In the genomic region with DNA sequence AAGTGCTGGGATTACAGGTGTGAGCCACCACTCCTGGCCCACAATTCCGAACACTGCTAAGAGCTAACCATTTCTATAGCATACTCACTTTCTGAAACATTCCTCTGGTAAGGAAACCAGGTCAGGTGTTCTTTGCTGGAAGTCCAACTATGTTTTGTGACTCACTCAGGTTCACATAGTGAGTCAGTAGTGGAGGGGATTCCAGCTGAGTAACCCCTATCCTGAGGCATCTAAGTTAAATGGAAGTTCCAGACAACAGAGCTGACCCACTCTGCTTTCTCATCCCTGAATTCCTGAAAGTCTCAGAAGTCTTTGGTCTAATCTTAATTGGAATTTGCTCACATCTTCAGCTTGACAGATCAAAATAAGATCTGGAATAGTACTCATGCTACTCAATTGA, we compare ENCODE assay signal across 21 cellular contexts. TPM values are rescaled to one million over a fixed set of nuclear protein-coding genes. Genes with fewer than 3 reads are reported as not detected.
DNase-seq lines count a peak whose midpoint lies in the region; ATAC-seq, FAIRE-seq and TF ChIP-seq lines count a peak whose summit lies in the region.
"Had no signal": no experiment of that assay in that cellular context is flagged by ENCODE, and none has a peak within 500 bp of the region (broad histone marks: within the 10 kb centered on the region; RNA-seq: fewer than 3 reads in every experiment).

No MANE protein-coding gene starts in this region.

- TF ChIP-seq EP300 in HepG2 (IDR thresholded peaks at IDR 0.05; ENCODE audit: low read depth in 2 of 2, low read length in 2 of 2) = no peak
- no peak for TF ChIP-seq EP300 in HepG2 (CRISPR knock-in tag; IDR thresholded peaks at IDR 0.05; ENCODE audit: borderline replicate concordance)
- no peak for TF ChIP-seq EP300 in esophagus muscularis mucosa (IDR thresholded peaks at IDR 0.05)

- intact Hi-C loops in HepG2 (cut with micrococcal nuclease; ENCODE audit: unreplicated experiment) (no loop called here), esophagus muscularis mucosa (cut with DNase I) (no loop called here)

- H4K20me1 ChIP-seq in HepG2 (ENCODE audit: insufficient read depth, low read length) = no peaks in the 10 kb centered on the region; the same call in 1 of the 2 replicates

- H3K36me3 ChIP-seq in HepG2 (replicated peaks in 1 of 2; ENCODE audit: control insufficient read depth in 1 of 2, insufficient read depth in 2 of 2, low read length in 2 of 2) = peaks cover 21 to 60% of the 10 kb centered on the region in 2 experiments
- peaks cover 63 to 99% (median 92%) of the 10 kb centered on the region in 4 donors for H3K36me3 ChIP-seq in esophagus muscularis mucosa

- 100% methylated on average over 1 of the region's 1 CpG for WGBS in HepG2 (ENCODE audit: low lambda C conversion rate)
- 94% methylated on average over 1 of the region's 1 CpG for WGBS in esophagus muscularis mucosa

- in situ Hi-C loops in HepG2 (cut with HindIII; ENCODE audit: extremely low pct_ligation_motif_present, low pct_unique_long_range_greater_than_20kb) = no loop called here

- ATAC-seq in HepG2 (no peak), HG03139 (IDR thresholded peaks at IDR 0.05; ENCODE audit: unreplicated experiment) (no peak)
- ATAC-seq: activated CD8-positive, alpha-beta T cell treated with anti-CD3 and anti-CD28 coated beads for 36 hours; stimulated activated naive B cell treated with anti-CD40 and anti-IgM and Interleukin-4, amounts not matched to agents 10 μg/mL and 1 μg/mL and 100 μg/mL, for 72 hours had no signal

- FAIRE-seq in HepG2 (lab: Jason Lieb, UNC) = no peak

- H3K9ac ChIP-seq in HepG2 (ENCODE audit: insufficient read depth, low read depth, low read length) = no peak overlapping the region
- H3K9ac ChIP-seq: BLaER1 had no signal

- POLR2A ChIA-PET in AG04449 (lab: Yijun Ruan, JAX) = interaction anchor here (1.2 kb wide), 1 partner anchor 124 kb away, joined by 3 read pairs; the partner anchor contains the start of gene NUP98
- POLR2A ChIA-PET in HepG2 (lab: Yijun Ruan, JAX) = no interaction called here

- H3K27ac ChIP-seq in HepG2 (ENCODE audit: extremely low read length, insufficient read depth, low read length) (no peak overlapping the region), esophagus muscularis mucosa (replicated peaks in 1 of 4) (no peak overlapping the region)
- H3K27ac ChIP-seq: BLaER1 had no signal

- H3K9me3 ChIP-seq in HepG2 (ENCODE audit: low read length) = no peaks in the 10 kb centered on the region
- no peaks in the 10 kb centered on the region for H3K9me3 ChIP-seq in esophagus muscularis mucosa
- H3K9me3 ChIP-seq: BLaER1 had no signal

- TF ChIP-seq CTCF in AG04449 (IDR thresholded peaks at IDR 0.05; ENCODE audit: insufficient read depth, low read length, missing control alignments) (no peak), HepG2 (CRISPR knock-in tag; IDR thresholded peaks at IDR 0.05) (no peak), esophagus muscularis mucosa (IDR thresholded peaks at IDR 0.05) (no peak)

- H3K27me3 ChIP-seq in HepG2 (ENCODE audit: control insufficient read depth in 1 of 2, insufficient read depth in 2 of 2, low read length in 2 of 2) (no peaks in the 10 kb centered on the region), esophagus muscularis mucosa (no peaks in the 10 kb centered on the region)
- H3K27me3 ChIP-seq: BLaER1 had no signal

- H3K4me1 ChIP-seq in HepG2 (ENCODE audit: insufficient read depth, low read length) = no peaks in the 10 kb centered on the region
- no peaks in the 10 kb centered on the region for H3K4me1 ChIP-seq in esophagus muscularis mucosa
- H3K4me1 ChIP-seq: BLaER1 had no signal

- TF ChIP-seq RAD21 in HepG2 (CRISPR knock-in tag; IDR thresholded peaks at IDR 0.05) = no peak

- peak; percentile 31 for DNase-seq in AG04449 (ENCODE audit: low read depth, low spot score)
- peak; percentile 90 for DNase-seq in HT1080 (ENCODE audit: low read depth)
- DNase-seq in astrocyte of the hippocampus (ENCODE audit: low read depth, low spot score) = peak; percentile 89
- peak; percentile 5 for DNase-seq in HepG2 (ENCODE audit: low spot score)
- DNase-seq in GOT3 (lab: John Stamatoyannopoulos, UW) = no peak
- no peak for DNase-seq in NCI-H1436 (lab: John Stamatoyannopoulos, UW)
- DNase-seq in esophagus muscularis mucosa (ENCODE audit: extremely low spot score) = no peak
- DNase-seq: activated CD8-positive, alpha-beta T cell treated with anti-CD3 and anti-CD28 coated beads for 36 hours; activated naive CD4-positive, alpha-beta T cell treated with Interleukin-2 at 50 U/mL for 16 hours; DMS79; NCI-H146; NCI-H526 treated with DMSO at 0.1 percent for 48 hours; retina; Right ventricle myocardium superior; stimulated activated CD4-positive, alpha-beta T cell treated with anti-CD3 and anti-CD28 coated beads, Interleukin-4, amount 100 ng/mL, for 24 hours; stimulated activated naive B cell treated with anti-CD40 and anti-IgM and Interleukin-4, amounts not matched to agents 10 μg/mL and 1 μg/mL and 100 μg/mL, for 72 hours had no signal

- TF ChIP-seq POLR2A in HepG2 (IDR thresholded peaks at IDR 0.05; ENCODE audit: insufficient read depth in 1 of 2, low read depth in 2 of 2, low read length in 2 of 2) (no peak), esophagus muscularis mucosa (IDR thresholded peaks at IDR 0.05; ENCODE audit: low read depth) (no peak)

- no peak overlapping the region for H3K4me3 ChIP-seq in AG04449 (ENCODE audit: low read depth, low read length)
- no peak overlapping the region for H3K4me3 ChIP-seq in HepG2 (replicated peaks in 1 of 3; ENCODE audit: insufficient read depth in 1 of 3, low read depth in 2 of 3, low read length in 3 of 3)
- H3K4me3 ChIP-seq in esophagus muscularis mucosa = no peak overlapping the region
- H3K4me3 ChIP-seq: BLaER1 had no signal

- BruUV-seq in HepG2 (replicated peaks; lab: Mats Ljungman, UMichigan) = no TSS peak

- H3K79me2 ChIP-seq in HepG2 (ENCODE audit: insufficient read depth, low read length) = no peaks in the 10 kb centered on the region

- CTCF ChIA-PET in AG04449 (lab: Yijun Ruan, JAX) = interaction anchor here (0.6 kb wide), 1 partner anchor 65 kb away, joined by 3 read pairs; no protein-coding TSS in a partner anchor
- CTCF ChIA-PET in HepG2 (lab: Yijun Ruan, JAX; ENCODE audit: low intra/inter-chr PET ratio, low total read pairs) = no interaction called here

- no peak overlapping the region for H2AFZ ChIP-seq in HepG2 (ENCODE audit: low read length)

- H3K4me2 ChIP-seq in HepG2 (ENCODE audit: low read depth, low read length) = no peak overlapping the region
- H3K4me2 ChIP-seq: BLaER1 had no signal

RNA-seq across cellular contexts. Expression of gene CHRNA10, which starts 3.0 kb away (rescaled TPM):
- 0.43 and 2.5 TPM in 2 replicates for total RNA-seq in HT1080 (2014; rRNA removed; shearing (Covaris generic))
- polyA plus RNA-seq in HT1080 (2015; cell fraction: cytosol; rRNA removed) = 0.10 and 0.28 TPM in 2 replicates
- polyA plus RNA-seq in HT1080 (2015; cell fraction: nucleus; rRNA removed) = 2.0 and 2.7 TPM in 2 replicates
- total RNA-seq in HepG2 (2016; rRNA removed; fragmentation: Illumina TruSeq; extraction: Trizol) = 0.27 and 0.71 TPM in 2 replicates
- 0.30 and 0.44 TPM in 2 replicates for total RNA-seq in HepG2 (2016; cell fraction: cytosol; rRNA removed; fragmentation: Illumina TruSeq; extraction: Trizol; ENCODE audit: low read depth)
- total RNA-seq in HepG2 (2016; cell fraction: insoluble cytoplasmic fraction; rRNA removed; fragmentation: Illumina TruSeq; extraction: Trizol) = 0.16 and 0.50 TPM in 2 replicates
- 0.34 and 0.68 TPM in 2 replicates for total RNA-seq in HepG2 (2016; cell fraction: membrane; rRNA removed; fragmentation: Illumina TruSeq; extraction: Trizol)
- total RNA-seq in HepG2 (2016; cell fraction: nucleus; rRNA removed; fragmentation: Illumina TruSeq; extraction: Trizol) = 1.5 TPM in 2 replicates
- polyA plus RNA-seq in HepG2 (2011; rRNA removed) = 0.44 and 0.53 TPM in 2 replicates
- 0.19 and 0.27 TPM in 2 replicates for polyA plus RNA-seq in HepG2 (2011; cell fraction: cytosol; rRNA removed)
- polyA plus RNA-seq in HepG2 (2011; cell fraction: nucleus; rRNA removed) = 2.7 and 3.7 TPM in 2 replicates
- 0.17 and 0.55 TPM in 2 replicates for polyA plus RNA-seq in HepG2 (2012)
- polyA plus RNA-seq in HepG2 (2016; cell fraction: cytosol; fragmentation: Illumina TruSeq; extraction: Trizol; ENCODE audit: low read depth) = 0.38 and 0.52 TPM in 2 replicates
- 0.15 TPM in 1 of 2 replicates, not detected in the other for polyA plus RNA-seq in HepG2 (2016; cell fraction: insoluble cytoplasmic fraction; fragmentation: Illumina TruSeq; extraction: Trizol; ENCODE audit: low read depth)
- 0.33 and 0.40 TPM in 2 replicates for polyA plus RNA-seq in HepG2 (2016; cell fraction: membrane; fragmentation: Illumina TruSeq; extraction: Trizol; ENCODE audit: low read depth)
- 1.9 and 2.6 TPM in 2 replicates for polyA plus RNA-seq in HepG2 (2016; cell fraction: nucleus; fragmentation: Illumina TruSeq; extraction: Trizol; ENCODE audit: insufficient read depth, low read depth)
- 2.7 and 7.7 TPM in 2 replicates for polyA minus RNA-seq in HepG2 (2011; rRNA and poly(A)+ RNA removed; ENCODE audit: low replicate concordance)
- polyA minus RNA-seq in HepG2 (2011; cell fraction: cytosol; rRNA and poly(A)+ RNA removed) = not detected in 2 replicates
- polyA minus RNA-seq in HepG2 (2011; cell fraction: nucleus; rRNA and poly(A)+ RNA removed) = 1.9 and 3.6 TPM in 2 replicates
- 1 to 10 TPM in 2 of 4 donors, under 1 TPM in 2; 0.46 to 1.9 (median 1.2) TPM for total RNA-seq in esophagus muscularis mucosa

RNA-seq across cellular contexts. Expression of gene ART1, which starts 29.3 kb away (rescaled TPM):
- total RNA-seq in HT1080 (2014; rRNA removed; shearing (Covaris generic)) = not detected in 2 replicates
- polyA plus RNA-seq in HT1080 (2015; cell fraction: cytosol; rRNA removed) = not detected in 2 replicates
- not detected in 2 replicates for polyA plus RNA-seq in HT1080 (2015; cell fraction: nucleus; rRNA removed)
- total RNA-seq in HepG2 (2016; rRNA removed; fragmentation: Illumina TruSeq; extraction: Trizol) (not detected in 2 replicates), esophagus muscularis mucosa (not detected)
- not detected in 2 replicates for total RNA-seq in HepG2 (2016; cell fraction: cytosol; rRNA removed; fragmentation: Illumina TruSeq; extraction: Trizol; ENCODE audit: low read depth)
- total RNA-seq in HepG2 (2016; cell fraction: insoluble cytoplasmic fraction; rRNA removed; fragmentation: Illumina TruSeq; extraction: Trizol) = not detected in 2 replicates
- total RNA-seq in HepG2 (2016; cell fraction: membrane; rRNA removed; fragmentation: Illumina TruSeq; extraction: Trizol) = not detected in 2 replicates
- total RNA-seq in HepG2 (2016; cell fraction: nucleus; rRNA removed; fragmentation: Illumina TruSeq; extraction: Trizol) = not detected in 2 replicates
- not detected in 2 replicates for polyA plus RNA-seq in HepG2 (2011; rRNA removed)
- polyA plus RNA-seq in HepG2 (2011; cell fraction: cytosol; rRNA removed) = not detected in 2 replicates
- polyA plus RNA-seq in HepG2 (2011; cell fraction: nucleus; rRNA removed) = not detected in 2 replicates
- polyA plus RNA-seq in HepG2 (2012) = not detected in 2 replicates
- not detected in 2 replicates for polyA plus RNA-seq in HepG2 (2016; cell fraction: cytosol; fragmentation: Illumina TruSeq; extraction: Trizol; ENCODE audit: low read depth)
- not detected in 2 replicates for polyA plus RNA-seq in HepG2 (2016; cell fraction: insoluble cytoplasmic fraction; fragmentation: Illumina TruSeq; extraction: Trizol; ENCODE audit: low read depth)
- polyA plus RNA-seq in HepG2 (2016; cell fraction: membrane; fragmentation: Illumina TruSeq; extraction: Trizol; ENCODE audit: low read depth) = not detected in 2 replicates
- polyA plus RNA-seq in HepG2 (2016; cell fraction: nucleus; fragmentation: Illumina TruSeq; extraction: Trizol; ENCODE audit: insufficient read depth, low read depth) = not detected in 2 replicates
- not detected in 2 replicates for polyA minus RNA-seq in HepG2 (2011; rRNA and poly(A)+ RNA removed; ENCODE audit: low replicate concordance)
- polyA minus RNA-seq in HepG2 (2011; cell fraction: cytosol; rRNA and poly(A)+ RNA removed) = not detected in 2 replicates
- polyA minus RNA-seq in HepG2 (2011; cell fraction: nucleus; rRNA and poly(A)+ RNA removed) = not detected in 2 replicates
- total RNA-seq: activated CD8-positive, alpha-beta T cell treated with anti-CD3 and anti-CD28 coated beads for 36 hours; chondrocyte; fibroblast of lung had no signal
- polyA plus RNA-seq: fibroblast of lung, IgD-negative memory B cell had no signal

RNA-seq across cellular contexts. Expression of gene ART5, which starts 32.4 kb away (rescaled TPM):
- total RNA-seq in HT1080 (2014; rRNA removed; shearing (Covaris generic)) = not detected in 2 replicates
- not detected in 2 replicates for polyA plus RNA-seq in HT1080 (2015; cell fraction: cytosol; rRNA removed)
- not detected in 2 replicates for polyA plus RNA-seq in HT1080 (2015; cell fraction: nucleus; rRNA removed)
- total RNA-seq in HepG2 (2016; rRNA removed; fragmentation: Illumina TruSeq; extraction: Trizol) (0.52 and 0.93 TPM in 2 replicates), esophagus muscularis mucosa (under 1 TPM in 3 of 4 donors, not detected in 1; 0.57 to 0.66 (median 0.65) TPM)
- 0.40 and 0.71 TPM in 2 replicates for total RNA-seq in HepG2 (2016; cell fraction: cytosol; rRNA removed; fragmentation: Illumina TruSeq; extraction: Trizol; ENCODE audit: low read depth)
- total RNA-seq in HepG2 (2016; cell fraction: insoluble cytoplasmic fraction; rRNA removed; fragmentation: Illumina TruSeq; extraction: Trizol) = 0.94 and 1.6 TPM in 2 replicates
- 0.49 and 0.83 TPM in 2 replicates for total RNA-seq in HepG2 (2016; cell fraction: membrane; rRNA removed; fragmentation: Illumina TruSeq; extraction: Trizol)
- 0.91 and 2.2 TPM in 2 replicates for total RNA-seq in HepG2 (2016; cell fraction: nucleus; rRNA removed; fragmentation: Illumina TruSeq; extraction: Trizol)
- polyA plus RNA-seq in HepG2 (2011; rRNA removed) = 0.48 and 0.55 TPM in 2 replicates
- polyA plus RNA-seq in HepG2 (2011; cell fraction: cytosol; rRNA removed) = 0.32 and 0.40 TPM in 2 replicates
- polyA plus RNA-seq in HepG2 (2011; cell fraction: nucleus; rRNA removed) = 0.35 and 0.47 TPM in 2 replicates
- 0.62 and 0.65 TPM in 2 replicates for polyA plus RNA-seq in HepG2 (2012)
- polyA plus RNA-seq in HepG2 (2016; cell fraction: cytosol; fragmentation: Illumina TruSeq; extraction: Trizol; ENCODE audit: low read depth) = 0.45 and 0.49 TPM in 2 replicates
- polyA plus RNA-seq in HepG2 (2016; cell fraction: insoluble cytoplasmic fraction; fragmentation: Illumina TruSeq; extraction: Trizol; ENCODE audit: low read depth) = 0.36 TPM in 1 of 2 replicates, not detected in the other
- 0.24 and 0.34 TPM in 2 replicates for polyA plus RNA-seq in HepG2 (2016; cell fraction: membrane; fragmentation: Illumina TruSeq; extraction: Trizol; ENCODE audit: low read depth)
- polyA plus RNA-seq in HepG2 (2016; cell fraction: nucleus; fragmentation: Illumina TruSeq; extraction: Trizol; ENCODE audit: insufficient read depth, low read depth) = 0.65 and 2.1 TPM in 2 replicates
- polyA minus RNA-seq in HepG2 (2011; rRNA and poly(A)+ RNA removed; ENCODE audit: low replicate concordance) = 0.30 TPM in 1 of 2 replicates, not detected in the other
- not detected in 2 replicates for polyA minus RNA-seq in HepG2 (2011; cell fraction: cytosol; rRNA and poly(A)+ RNA removed)
- polyA minus RNA-seq in HepG2 (2011; cell fraction: nucleus; rRNA and poly(A)+ RNA removed) = not detected in 2 replicates
- total RNA-seq: activated CD8-positive, alpha-beta T cell treated with anti-CD3 and anti-CD28 coated beads for 36 hours had no signal
- polyA plus RNA-seq: fibroblast of lung, IgD-negative memory B cell had no signal

Comparison
In these comparisons a context has a peak if more than half of its experiments do, and no peak if none do; other contexts are left out.
1. DNase-seq: peak in AG04449 (single experiment), HT1080 (single experiment), astrocyte of the hippocampus (single experiment) and HepG2 (single experiment); none in GOT3 (single experiment), NCI-H1436 (single experiment) and esophagus muscularis mucosa (single experiment).